Comparison of ENCODE assay signal across 8 cellular contexts in genomic region chr2:148644885-148645134, GRCh38. TPM values are rescaled to one million over a fixed set of nuclear protein-coding genes. Genes with fewer than 3 reads are reported as not detected.
A peak's percentile ranks its signal among the peaks of the same experiment; 100 is the strongest.
DNase-seq lines count a peak whose midpoint lies in the region; ATAC-seq, FAIRE-seq and TF ChIP-seq lines count a peak whose summit lies in the region.

No MANE protein-coding gene starts in this region.

- intact Hi-C loops in adrenal gland (cut with DNase I): loop anchor here (10.0 kb wide), 2 partner anchors 50 to 350 kb away; no protein-coding TSS in a partner anchor
- intact Hi-C loops in testis (cut with DNase I; ENCODE audit: low total_unique reads): no loop called here

- ATAC-seq in A549: peak; percentile 69 to 71
- peak; percentile 47 for ATAC-seq in GM19324 (IDR thresholded peaks at IDR 0.05; ENCODE audit: low FRiP score, unreplicated experiment)
- ATAC-seq in HG03342 (IDR thresholded peaks at IDR 0.05; ENCODE audit: unreplicated experiment): peak; percentile 26

- H3K27me3 ChIP-seq in adrenal gland: no peaks in the 10 kb centered on the region
- no peaks in the 10 kb centered on the region for H3K27me3 ChIP-seq in kidney epithelial cell (ENCODE audit: control insufficient read depth, insufficient read depth, low read length)
- no peaks in the 10 kb centered on the region for H3K27me3 ChIP-seq in testis

- peak overlapping the region; percentile 79 for H3K4me3 ChIP-seq in A549
- H3K4me3 ChIP-seq in adrenal gland: peak overlapping the region in 3 of 4 donors; percentile 18 to 99 (median 96)
- H3K4me3 ChIP-seq in kidney epithelial cell (ENCODE audit: low read depth, low read length): peak overlapping the region; percentile 91
- peak overlapping the region; percentile 78 to 99 for H3K4me3 ChIP-seq in testis

- TF ChIP-seq POLR2A in A549 (IDR thresholded peaks at IDR 0.05; ENCODE audit: low read length) (no peak), adrenal gland (IDR thresholded peaks at IDR 0.05) (no peak), testis (IDR thresholded peaks at IDR 0.05) (no peak)

- no peak for TF ChIP-seq RAD21 in A549 (conservative IDR thresholded peaks at IDR 0.05 in 1 of 2, IDR thresholded peaks at IDR 0.05 in 1 of 2)

- no peaks in the 10 kb centered on the region for H3K36me3 ChIP-seq in adrenal gland (replicated peaks in 1 of 2)
- H3K36me3 ChIP-seq in kidney epithelial cell (ENCODE audit: control insufficient read depth, insufficient read depth, low read length): no peaks in the 10 kb centered on the region
- H3K36me3 ChIP-seq in testis (ENCODE audit: low read depth, missing control alignments): no peaks in the 10 kb centered on the region

- POLR2A ChIA-PET in A549 (lab: Yijun Ruan, JAX): interaction anchor here (1.0 kb wide), 1 partner anchor 16 kb away, joined by 3 read pairs; no protein-coding TSS in a partner anchor

- CTCF ChIA-PET in A549 (lab: Yijun Ruan, JAX): interaction anchor here (0.7 kb wide), 1 partner anchor 116 kb away, joined by 3 read pairs; no protein-coding TSS in a partner anchor

- WGBS in A549 (ENCODE audit: missing lambda C conversion rate): 0% methylated on average over 11 of the region's 27 CpGs
- 0 to 2% (median 1%) methylated on average over 10 to 26 of the region's 27 CpGs for WGBS in adrenal gland, 4 donors
- 0% methylated on average over 13 to 15 of the region's 27 CpGs for WGBS in testis, 2 donors

- peaks cover 11% of the 10 kb centered on the region for H3K4me1 ChIP-seq in A549
- peaks cover 5 to 36% of the 10 kb centered on the region in 2 donors for H3K4me1 ChIP-seq in adrenal gland (replicated peaks in 1 of 2)
- peaks cover 18% of the 10 kb centered on the region for H3K4me1 ChIP-seq in testis

- H3K9me3 ChIP-seq in A549: no peaks in the 10 kb centered on the region
- H3K9me3 ChIP-seq in adrenal gland (replicated peaks in 1 of 3): no peaks in the 10 kb centered on the region
- no peaks in the 10 kb centered on the region for H3K9me3 ChIP-seq in testis

- no peak overlapping the region; the same call in 2 of the 3 replicates for H3K4me2 ChIP-seq in A549

- TF ChIP-seq CTCF in A549 (IDR thresholded peaks at IDR 0.05) (no peak), adrenal gland (IDR thresholded peaks at IDR 0.05) (no peak), kidney epithelial cell (IDR thresholded peaks at IDR 0.05; ENCODE audit: insufficient read depth, low read length, poor library complexity, severe bottlenecking) (no peak), testis (IDR thresholded peaks at IDR 0.05) (no peak)

- no peak for FAIRE-seq in A549 (lab: Jason Lieb, UNC)

- H3K27ac ChIP-seq in A549 (peak overlapping the region; percentile 98 to 100), adrenal gland (peak overlapping the region; percentile 84 to 100 (median 99)), testis (peak overlapping the region; percentile 98 to 100)

- no peak for TF ChIP-seq EP300 in A549 (IDR thresholded peaks at IDR 0.05)

- no peak for DNase-seq in A549 (ENCODE audit: low read depth in 1 of 2, low spot score in 1 of 2)
- no peak for DNase-seq in adrenal gland
- DNase-seq in kidney epithelial cell (ENCODE audit: low read depth): no peak
- DNase-seq in testis: no peak
- no peak for DNase-seq in activated CD8-positive, alpha-beta memory T cell treated with anti-CD3 and anti-CD28 coated beads, Interleukin-2, amount 50 U/mL, for 48 hours
- no peak for DNase-seq in SW480 (ENCODE audit: low spot score)

TF ChIP-seq in A549, 52 proteins besides CTCF, POLR2A, EP300 and RAD21:
- no peak for TF ChIP-seq CHD4 (IDR thresholded peaks at IDR 0.05; ENCODE audit: borderline replicate concordance)
- peak; percentile 46; the same call in 1 of the 3 replicates for TF ChIP-seq BCL3 (IDR thresholded peaks at IDR 0.05)
- TF ChIP-seq CHD2 (IDR thresholded peaks at IDR 0.05; ENCODE audit: low read length, partially characterized antibody): no peak
- no peak for TF ChIP-seq PBX3 (IDR thresholded peaks at IDR 0.05)
- TF ChIP-seq MAFK (IDR thresholded peaks at IDR 0.05; ENCODE audit: partially characterized antibody): no peak
- no peak for TF ChIP-seq TP53 (CRISPR knock-in tag; IDR thresholded peaks at IDR 0.05)
- TF ChIP-seq JUN (IDR thresholded peaks at IDR 0.05): peak; percentile 54 to 60; a peak in 2 of 5 replicates

RNA-seq across cellular contexts. Expression of gene EPC2, which starts 0.3 kb away (rescaled TPM):
- polyA plus RNA-seq in A549 (2011; rRNA removed): 19.8 and 23.0 TPM in 2 replicates
- 6.5 and 7.7 TPM in 2 replicates for polyA plus RNA-seq in A549 (2012; cell fraction: cytosol; rRNA removed)
- polyA plus RNA-seq in A549 (2012; cell fraction: nucleus; rRNA removed): 4.2 and 4.9 TPM in 2 replicates
- 8.8 to 9.7 TPM (median 8.8 TPM) in 3 replicates for polyA plus RNA-seq in A549 (2017; fragmentation: RNase III; extraction: RNeasy Plus Mini Kit Qiagen cat#74134 plus additional on column Dnase treatment)
- polyA minus RNA-seq in A549 (2011; rRNA and poly(A)+ RNA removed): 23.4 and 26.4 TPM in 2 replicates
- total RNA-seq in adrenal gland: 10 to 100 TPM; 17.6 to 57.4 (median 36.6) TPM
- polyA plus RNA-seq in adrenal gland: 10 to 100 TPM in 1 of 3 donors, 1 to 10 TPM in 2; 8.0 to 23.9 (median 8.3) TPM
- 17.2 and 20.1 TPM in 2 replicates for total RNA-seq in kidney epithelial cell
- total RNA-seq in testis: 10 to 100 TPM; 41.7 to 53.1 TPM
- polyA plus RNA-seq in testis (ENCODE audit: insufficient read depth, low read depth, low replicate concordance): 22.5 TPM
